8 cellular contexts compared by ENCODE assay signal in genomic region chr3:9914559-9915251, GRCh38. TPM values are rescaled to one million over a fixed set of nuclear protein-coding genes. Genes with fewer than 3 reads are reported as not detected.
DNase-seq lines count a peak whose midpoint lies in the region; ATAC-seq, FAIRE-seq and TF ChIP-seq lines count a peak whose summit lies in the region.

No MANE protein-coding gene starts in this region.

- no peak overlapping the region for H3K9ac ChIP-seq in SK-N-MC (ENCODE audit: insufficient read length)
- peak overlapping the region in 1 of 2 donors; percentile 30 for H3K9ac ChIP-seq in kidney (ENCODE audit: low read length in 2 of 2)

- H3K27me3 ChIP-seq in testis = no peaks in the 10 kb centered on the region

- H3K27ac Mint-ChIP-seq in activated CD4-positive, alpha-beta T cell treated with anti-CD3 and anti-CD28 coated beads, Interleukin-2, amount 10 ng/mL, durations not matched to agents 24 days and 14 days = peak overlapping the region; percentile 29

- peaks cover 2 to 30% of the 10 kb centered on the region in 2 donors for H3K4me1 ChIP-seq in kidney (ENCODE audit: control insufficient read depth in 1 of 2, insufficient read depth in 1 of 2, low read depth in 1 of 2, low read length in 2 of 2)
- peaks cover 24% of the 10 kb centered on the region for H3K4me1 ChIP-seq in testis

- no peaks in the 10 kb centered on the region for H3K9me3 Mint-ChIP-seq in activated CD4-positive, alpha-beta T cell treated with anti-CD3 and anti-CD28 coated beads, Interleukin-2, amount 10 ng/mL, durations not matched to agents 24 days and 14 days

- H3K4me3 ChIP-seq in SK-N-MC (peak overlapping the region; percentile 59), kidney (ENCODE audit: low read length in 2 of 2) (peak overlapping the region in 1 of 2 donors; percentile 76), testis (peak overlapping the region; percentile 61 to 64)

- peak overlapping the region; percentile 77 for H3K4me3 Mint-ChIP-seq in activated CD4-positive, alpha-beta T cell treated with anti-CD3 and anti-CD28 coated beads, Interleukin-2, amount 10 ng/mL, durations not matched to agents 24 days and 14 days

- TF ChIP-seq CTCF in kidney (IDR thresholded peaks at IDR 0.05; ENCODE audit: borderline replicate concordance, extremely low read depth, insufficient read depth) (no peak), testis (IDR thresholded peaks at IDR 0.05) (no peak)

- no peak for FAIRE-seq in kidney (lab: Jason Lieb, UNC)

- DNase-seq in activated CD4-positive, alpha-beta T cell treated with anti-CD3 and anti-CD28 coated beads, Interleukin-2, amount 10 ng/mL, durations not matched to agents 24 days and 14 days = no peak
- no peak for DNase-seq in activated CD4-positive, alpha-beta T cell treated with anti-CD3 and anti-CD28 coated beads for 48 hours
- DNase-seq in SK-N-MC (ENCODE audit: low read depth, low spot score) (no peak), kidney (no peak), testis (no peak), NCI-H446 treated with DMSO at 0.1 percent for 48 hours (lab: John Stamatoyannopoulos, UW) (no peak), NCI-H774 (lab: John Stamatoyannopoulos, UW) (no peak)

- no peak for TF ChIP-seq POLR2A in testis (IDR thresholded peaks at IDR 0.05)

- H3K36me3 ChIP-seq in SK-N-MC (ENCODE audit: insufficient read depth, low read length) (no peaks in the 10 kb centered on the region), kidney (ENCODE audit: control insufficient read depth in 1 of 2, insufficient read depth in 2 of 2, low read length in 2 of 2) (no peaks in the 10 kb centered on the region), testis (ENCODE audit: low read depth, missing control alignments) (no peaks in the 10 kb centered on the region)

- H3K9me3 ChIP-seq in SK-N-MC (ENCODE audit: low read depth, low read length) (no peaks in the 10 kb centered on the region), kidney (ENCODE audit: control insufficient read depth in 1 of 2, low read length in 2 of 2) (no peaks in the 10 kb centered on the region), testis (no peaks in the 10 kb centered on the region)

- H3K27ac ChIP-seq in SK-N-MC = no peak overlapping the region
- peak overlapping the region; percentile 25 to 41 for H3K27ac ChIP-seq in kidney (ENCODE audit: low read depth in 2 of 2, low read length in 2 of 2)
- H3K27ac ChIP-seq in testis = peak overlapping the region in 1 of 2 donors; percentile 81

- ATAC-seq in HG03039 (IDR thresholded peaks at IDR 0.05; ENCODE audit: unreplicated experiment) = no peak

- intact Hi-C loops in activated CD4-positive, alpha-beta T cell treated with anti-CD3 and anti-CD28 coated beads, Interleukin-2, amount 10 ng/mL, durations not matched to agents 24 days and 14 days (cut with micrococcal nuclease) = loop anchor here (1.0 to 2.0 kb wide), 2 partner anchors 19 to 24 kb away; partner anchors contain the start of genes CRELD1 and JAGN1
- intact Hi-C loops in kidney (cut with DNase I) = no loop called here
- intact Hi-C loops in testis (cut with DNase I; ENCODE audit: low total_unique reads) = no loop called here

- H3K4me1 Mint-ChIP-seq in activated CD4-positive, alpha-beta T cell treated with anti-CD3 and anti-CD28 coated beads, Interleukin-2, amount 10 ng/mL, durations not matched to agents 24 days and 14 days = peaks cover 16% of the 10 kb centered on the region

- H3K36me3 Mint-ChIP-seq in activated CD4-positive, alpha-beta T cell treated with anti-CD3 and anti-CD28 coated beads, Interleukin-2, amount 10 ng/mL, durations not matched to agents 24 days and 14 days (ENCODE audit: low read depth) = peaks cover 2% of the 10 kb centered on the region

- 25 to 40% methylated on average over 1 to 15 of the region's 15 CpGs for WGBS in testis, 2 donors

- H3K27me3 Mint-ChIP-seq in activated CD4-positive, alpha-beta T cell treated with anti-CD3 and anti-CD28 coated beads, Interleukin-2, amount 10 ng/mL, durations not matched to agents 24 days and 14 days = peaks cover 2% of the 10 kb centered on the region

RNA-seq across cellular contexts. Expression of gene IL17RC, which starts 2.2 kb away (rescaled TPM):
- 0.28 and 0.42 TPM in 2 replicates for total RNA-seq in activated CD4-positive, alpha-beta T cell treated with anti-CD3 and anti-CD28 coated beads, Interleukin-2, amount 10 ng/mL, durations not matched to agents 24 days and 14 days
- total RNA-seq in kidney = 27.5 TPM
- 31.5 TPM for polyA plus RNA-seq in kidney (ENCODE audit: insufficient read depth, low read depth, low replicate concordance)
- 10 to 100 TPM; 21.0 to 26.1 TPM for total RNA-seq in testis
- polyA plus RNA-seq in testis (ENCODE audit: insufficient read depth, low read depth, low replicate concordance) = 12.0 TPM

RNA-seq across cellular contexts. Expression of gene IL17RE, which starts 12.1 kb away (rescaled TPM):
- 1.1 TPM in 2 replicates for total RNA-seq in activated CD4-positive, alpha-beta T cell treated with anti-CD3 and anti-CD28 coated beads, Interleukin-2, amount 10 ng/mL, durations not matched to agents 24 days and 14 days
- total RNA-seq in kidney = 8.5 TPM
- polyA plus RNA-seq in kidney (ENCODE audit: insufficient read depth, low read depth, low replicate concordance) = 7.5 TPM
- total RNA-seq in testis = under 1 TPM; 0.43 to 0.79 TPM
- polyA plus RNA-seq in testis (ENCODE audit: insufficient read depth, low read depth, low replicate concordance) = 1.8 TPM

RNA-seq across cellular contexts. Expression of gene CRELD1, which starts 18.9 kb away (rescaled TPM):
- 22.7 and 23.4 TPM in 2 replicates for total RNA-seq in activated CD4-positive, alpha-beta T cell treated with anti-CD3 and anti-CD28 coated beads, Interleukin-2, amount 10 ng/mL, durations not matched to agents 24 days and 14 days
- 43.2 TPM for total RNA-seq in kidney
- polyA plus RNA-seq in kidney (ENCODE audit: insufficient read depth, low read depth, low replicate concordance) = 56.7 TPM
- 10 to 100 TPM; 34.9 to 37.1 TPM for total RNA-seq in testis
- 65.7 TPM for polyA plus RNA-seq in testis (ENCODE audit: insufficient read depth, low read depth, low replicate concordance)

RNA-seq across cellular contexts. Expression of gene JAGN1, which starts 24.3 kb away (rescaled TPM):
- total RNA-seq in activated CD4-positive, alpha-beta T cell treated with anti-CD3 and anti-CD28 coated beads, Interleukin-2, amount 10 ng/mL, durations not matched to agents 24 days and 14 days = 39.5 and 41.0 TPM in 2 replicates
- total RNA-seq in kidney (30.3 TPM), testis (10 to 100 TPM; 33.3 to 39.8 TPM)
- polyA plus RNA-seq in kidney (ENCODE audit: insufficient read depth, low read depth, low replicate concordance) (55.3 TPM), testis (ENCODE audit: insufficient read depth, low read depth, low replicate concordance) (36.0 TPM)

RNA-seq across cellular contexts. Expression of gene CIDEC, which starts 34.7 kb away (rescaled TPM):
- not detected in 2 replicates for total RNA-seq in activated CD4-positive, alpha-beta T cell treated with anti-CD3 and anti-CD28 coated beads, Interleukin-2, amount 10 ng/mL, durations not matched to agents 24 days and 14 days
- total RNA-seq in kidney (not detected), testis (1 to 10 TPM; 1.1 to 1.6 TPM)
- polyA plus RNA-seq in kidney (ENCODE audit: insufficient read depth, low read depth, low replicate concordance) (not detected), testis (ENCODE audit: insufficient read depth, low read depth, low replicate concordance) (2.9 TPM)

Comparison
In these comparisons a context has a peak if more than half of its experiments do, and no peak if none do; other contexts are left out.
1. RNA of gene IL17RC, which starts 2.2 kb away (total RNA-seq): 27.5 TPM in kidney (single experiment) and 21.0 to 26.1 TPM in testis; 0.28 to 0.42 TPM in activated CD4-positive, alpha-beta T cell treated with anti-CD3 and anti-CD28 coated beads, Interleukin-2, amount 10 ng/mL, durations not matched to agents 24 days and 14 days; every median in the first group is over 10 times any median in the second.